1 cellular context compared by ENCODE assay signal in the genomic region with DNA sequence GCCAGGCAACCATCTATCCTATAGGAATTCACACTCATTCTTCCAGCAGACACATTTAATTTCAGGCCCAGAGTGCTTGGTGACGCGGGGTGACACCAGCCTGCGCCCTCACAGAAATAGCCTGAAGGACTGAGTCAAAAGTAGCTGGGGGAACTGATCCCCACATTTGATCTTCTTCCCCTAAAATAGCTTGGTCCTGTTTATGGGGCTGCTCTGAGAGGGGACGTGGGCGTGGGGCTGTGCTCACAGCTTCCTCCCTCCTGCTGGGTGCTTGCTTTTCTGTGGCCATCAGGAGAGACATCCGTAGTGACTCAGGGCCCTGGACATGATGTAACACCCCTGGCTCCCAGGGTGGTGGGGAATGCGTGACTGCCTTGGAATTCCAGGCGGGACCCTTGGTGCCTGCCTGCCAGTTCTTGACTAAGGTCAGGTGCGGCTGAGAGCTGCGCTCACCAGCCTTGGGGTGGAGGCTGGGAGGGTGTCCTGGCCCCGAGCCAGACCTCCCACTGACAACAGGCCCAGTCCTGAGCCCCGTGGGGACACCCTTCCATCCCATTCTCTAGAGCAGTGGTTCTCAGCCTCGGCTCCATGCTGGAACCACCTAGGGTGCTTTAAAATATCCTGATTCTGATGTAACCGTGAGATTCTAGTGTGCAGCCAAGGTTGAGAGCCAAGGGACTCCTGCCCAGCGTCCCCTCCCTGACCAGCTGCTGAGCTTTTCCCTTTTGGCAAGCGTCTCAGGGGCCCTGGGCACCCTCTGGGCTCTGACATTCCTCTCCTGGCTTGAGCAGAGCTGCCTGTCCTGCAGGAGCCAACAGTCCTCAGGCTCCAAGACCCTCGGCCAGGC.
TF ChIP-seq lines count a peak whose summit lies in the region.

No MANE protein-coding gene starts in this region.

TF ChIP-seq in HEK293, 187 proteins besides CTCF, POLR2A, EP300 and RAD21 (continued from another document):
- TF ChIP-seq, protein P1, sequence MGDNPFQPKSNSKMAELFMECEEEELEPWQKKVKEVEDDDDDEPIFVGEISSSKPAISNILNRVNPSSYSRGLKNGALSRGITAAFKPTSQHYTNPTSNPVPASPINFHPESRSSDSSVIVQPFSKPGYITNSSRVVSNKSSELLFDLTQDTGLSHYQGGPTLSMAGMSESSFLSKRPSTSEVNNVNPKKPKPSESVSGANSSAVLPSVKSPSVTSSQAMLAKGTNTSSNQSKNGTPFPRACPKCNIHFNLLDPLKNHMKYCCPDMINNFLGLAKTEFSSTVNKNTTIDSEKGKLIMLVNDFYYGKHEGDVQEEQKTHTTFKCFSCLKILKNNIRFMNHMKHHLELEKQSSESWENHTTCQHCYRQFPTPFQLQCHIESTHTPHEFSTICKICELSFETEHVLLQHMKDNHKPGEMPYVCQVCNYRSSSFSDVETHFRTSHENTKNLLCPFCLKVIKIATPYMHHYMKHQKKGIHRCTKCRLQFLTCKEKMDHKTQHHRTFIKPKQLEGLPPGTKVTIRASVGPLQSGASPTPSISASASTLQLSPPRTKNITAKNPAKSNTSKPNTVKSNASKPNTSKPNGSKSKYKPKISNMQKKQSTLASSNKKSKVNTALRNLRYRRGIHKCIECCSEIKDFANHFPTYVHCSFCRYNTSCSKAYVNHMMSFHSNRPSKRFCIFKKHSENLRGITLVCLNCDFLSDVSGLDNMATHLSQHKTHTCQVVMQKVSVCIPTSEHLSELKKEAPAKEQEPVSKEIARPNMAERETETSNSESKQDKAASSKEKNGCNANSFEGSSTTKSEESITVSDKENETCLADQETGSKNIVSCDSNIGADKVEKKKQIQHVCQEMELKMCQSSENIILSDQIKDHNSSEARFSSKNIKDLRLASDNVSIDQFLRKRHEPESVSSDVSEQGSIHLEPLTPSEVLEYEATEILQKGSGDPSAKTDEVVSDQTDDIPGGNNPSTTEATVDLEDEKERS (tag by site-specific recombination; IDR thresholded peaks at IDR 0.05) = peak; percentile 91
- TF ChIP-seq KLF8 (tag by site-specific recombination; IDR thresholded peaks at IDR 0.05) (peak; percentile 89), ZSCAN23 (tag by site-specific recombination; IDR thresholded peaks at IDR 0.05) (peak; percentile 93), PRDM1 (tag by site-specific recombination; IDR thresholded peaks at IDR 0.05) (peak; percentile 31; the same call in 1 of the 2 replicates), ZBTB20 (tag by site-specific recombination; IDR thresholded peaks at IDR 0.05) (0 out of 2 replicates have a peak, but pooled peaks have one; percentile 23), ZNF311 (tag by site-specific recombination; IDR thresholded peaks at IDR 0.05; ENCODE audit: borderline replicate concordance) (no peak), ZNF792 (tag by site-specific recombination; IDR thresholded peaks at IDR 0.05) (peak; percentile 48; the same call in 1 of the 2 replicates), ZNF843 (tag by site-specific recombination; IDR thresholded peaks at IDR 0.05) (peak; percentile 84), GLIS2 (tag by site-specific recombination; IDR thresholded peaks at IDR 0.05) (peak; percentile 100), ZNF530 (tag by site-specific recombination; IDR thresholded peaks at IDR 0.05; ENCODE audit: low read depth) (no peak), ZNF366 (tag by site-specific recombination; conservative IDR thresholded peaks at IDR 0.05) (peak; percentile 95), ZNF335 (tag by site-specific recombination; conservative IDR thresholded peaks at IDR 0.05) (peak; percentile 98), OSR2 (tag by site-specific recombination; IDR thresholded peaks at IDR 0.05) (peak; percentile 45; the same call in 1 of the 2 replicates), WT1 (tag by site-specific recombination; IDR thresholded peaks at IDR 0.05) (peak; percentile 73), ZEB2 (tag by site-specific recombination; IDR thresholded peaks at IDR 0.05) (peak; percentile 99)
- TF ChIP-seq, protein P2, sequence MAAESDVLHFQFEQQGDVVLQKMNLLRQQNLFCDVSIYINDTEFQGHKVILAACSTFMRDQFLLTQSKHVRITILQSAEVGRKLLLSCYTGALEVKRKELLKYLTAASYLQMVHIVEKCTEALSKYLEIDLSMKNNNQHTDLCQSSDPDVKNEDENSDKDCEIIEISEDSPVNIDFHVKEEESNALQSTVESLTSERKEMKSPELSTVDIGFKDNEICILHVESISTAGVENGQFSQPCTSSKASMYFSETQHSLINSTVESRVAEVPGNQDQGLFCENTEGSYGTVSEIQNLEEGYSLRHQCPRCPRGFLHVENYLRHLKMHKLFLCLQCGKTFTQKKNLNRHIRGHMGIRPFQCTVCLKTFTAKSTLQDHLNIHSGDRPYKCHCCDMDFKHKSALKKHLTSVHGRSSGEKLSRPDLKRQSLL (tag by site-specific recombination; IDR thresholded peaks at IDR 0.05) = peak; percentile 74
- TF ChIP-seq, protein P3, sequence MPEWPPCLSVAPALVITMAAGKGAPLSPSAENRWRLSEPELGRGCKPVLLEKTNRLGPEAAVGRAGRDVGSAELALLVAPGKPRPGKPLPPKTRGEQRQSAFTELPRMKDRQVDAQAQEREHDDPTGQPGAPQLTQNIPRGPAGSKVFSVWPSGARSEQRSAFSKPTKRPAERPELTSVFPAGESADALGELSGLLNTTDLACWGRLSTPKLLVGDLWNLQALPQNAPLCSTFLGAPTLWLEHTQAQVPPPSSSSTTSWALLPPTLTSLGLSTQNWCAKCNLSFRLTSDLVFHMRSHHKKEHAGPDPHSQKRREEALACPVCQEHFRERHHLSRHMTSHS (tag by site-specific recombination; IDR thresholded peaks at IDR 0.05) = 0 out of 2 replicates have a peak, but pooled peaks have one; percentile 16
- TF ChIP-seq, protein P4, sequence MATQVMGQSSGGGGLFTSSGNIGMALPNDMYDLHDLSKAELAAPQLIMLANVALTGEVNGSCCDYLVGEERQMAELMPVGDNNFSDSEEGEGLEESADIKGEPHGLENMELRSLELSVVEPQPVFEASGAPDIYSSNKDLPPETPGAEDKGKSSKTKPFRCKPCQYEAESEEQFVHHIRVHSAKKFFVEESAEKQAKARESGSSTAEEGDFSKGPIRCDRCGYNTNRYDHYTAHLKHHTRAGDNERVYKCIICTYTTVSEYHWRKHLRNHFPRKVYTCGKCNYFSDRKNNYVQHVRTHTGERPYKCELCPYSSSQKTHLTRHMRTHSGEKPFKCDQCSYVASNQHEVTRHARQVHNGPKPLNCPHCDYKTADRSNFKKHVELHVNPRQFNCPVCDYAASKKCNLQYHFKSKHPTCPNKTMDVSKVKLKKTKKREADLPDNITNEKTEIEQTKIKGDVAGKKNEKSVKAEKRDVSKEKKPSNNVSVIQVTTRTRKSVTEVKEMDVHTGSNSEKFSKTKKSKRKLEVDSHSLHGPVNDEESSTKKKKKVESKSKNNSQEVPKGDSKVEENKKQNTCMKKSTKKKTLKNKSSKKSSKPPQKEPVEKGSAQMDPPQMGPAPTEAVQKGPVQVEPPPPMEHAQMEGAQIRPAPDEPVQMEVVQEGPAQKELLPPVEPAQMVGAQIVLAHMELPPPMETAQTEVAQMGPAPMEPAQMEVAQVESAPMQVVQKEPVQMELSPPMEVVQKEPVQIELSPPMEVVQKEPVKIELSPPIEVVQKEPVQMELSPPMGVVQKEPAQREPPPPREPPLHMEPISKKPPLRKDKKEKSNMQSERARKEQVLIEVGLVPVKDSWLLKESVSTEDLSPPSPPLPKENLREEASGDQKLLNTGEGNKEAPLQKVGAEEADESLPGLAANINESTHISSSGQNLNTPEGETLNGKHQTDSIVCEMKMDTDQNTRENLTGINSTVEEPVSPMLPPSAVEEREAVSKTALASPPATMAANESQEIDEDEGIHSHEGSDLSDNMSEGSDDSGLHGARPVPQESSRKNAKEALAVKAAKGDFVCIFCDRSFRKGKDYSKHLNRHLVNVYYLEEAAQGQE (tag by site-specific recombination; IDR thresholded peaks at IDR 0.05) = no peak
- TF ChIP-seq, protein P5, sequence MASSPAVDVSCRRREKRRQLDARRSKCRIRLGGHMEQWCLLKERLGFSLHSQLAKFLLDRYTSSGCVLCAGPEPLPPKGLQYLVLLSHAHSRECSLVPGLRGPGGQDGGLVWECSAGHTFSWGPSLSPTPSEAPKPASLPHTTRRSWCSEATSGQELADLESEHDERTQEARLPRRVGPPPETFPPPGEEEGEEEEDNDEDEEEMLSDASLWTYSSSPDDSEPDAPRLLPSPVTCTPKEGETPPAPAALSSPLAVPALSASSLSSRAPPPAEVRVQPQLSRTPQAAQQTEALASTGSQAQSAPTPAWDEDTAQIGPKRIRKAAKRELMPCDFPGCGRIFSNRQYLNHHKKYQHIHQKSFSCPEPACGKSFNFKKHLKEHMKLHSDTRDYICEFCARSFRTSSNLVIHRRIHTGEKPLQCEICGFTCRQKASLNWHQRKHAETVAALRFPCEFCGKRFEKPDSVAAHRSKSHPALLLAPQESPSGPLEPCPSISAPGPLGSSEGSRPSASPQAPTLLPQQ (tag by site-specific recombination; IDR thresholded peaks at IDR 0.05) = peak; percentile 91
- TF ChIP-seq, protein P6, sequence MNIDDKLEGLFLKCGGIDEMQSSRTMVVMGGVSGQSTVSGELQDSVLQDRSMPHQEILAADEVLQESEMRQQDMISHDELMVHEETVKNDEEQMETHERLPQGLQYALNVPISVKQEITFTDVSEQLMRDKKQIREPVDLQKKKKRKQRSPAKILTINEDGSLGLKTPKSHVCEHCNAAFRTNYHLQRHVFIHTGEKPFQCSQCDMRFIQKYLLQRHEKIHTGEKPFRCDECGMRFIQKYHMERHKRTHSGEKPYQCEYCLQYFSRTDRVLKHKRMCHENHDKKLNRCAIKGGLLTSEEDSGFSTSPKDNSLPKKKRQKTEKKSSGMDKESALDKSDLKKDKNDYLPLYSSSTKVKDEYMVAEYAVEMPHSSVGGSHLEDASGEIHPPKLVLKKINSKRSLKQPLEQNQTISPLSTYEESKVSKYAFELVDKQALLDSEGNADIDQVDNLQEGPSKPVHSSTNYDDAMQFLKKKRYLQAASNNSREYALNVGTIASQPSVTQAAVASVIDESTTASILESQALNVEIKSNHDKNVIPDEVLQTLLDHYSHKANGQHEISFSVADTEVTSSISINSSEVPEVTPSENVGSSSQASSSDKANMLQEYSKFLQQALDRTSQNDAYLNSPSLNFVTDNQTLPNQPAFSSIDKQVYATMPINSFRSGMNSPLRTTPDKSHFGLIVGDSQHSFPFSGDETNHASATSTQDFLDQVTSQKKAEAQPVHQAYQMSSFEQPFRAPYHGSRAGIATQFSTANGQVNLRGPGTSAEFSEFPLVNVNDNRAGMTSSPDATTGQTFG (tag by site-specific recombination; IDR thresholded peaks at IDR 0.05; ENCODE audit: borderline replicate concordance) = no peak
- TF ChIP-seq, protein P7, sequence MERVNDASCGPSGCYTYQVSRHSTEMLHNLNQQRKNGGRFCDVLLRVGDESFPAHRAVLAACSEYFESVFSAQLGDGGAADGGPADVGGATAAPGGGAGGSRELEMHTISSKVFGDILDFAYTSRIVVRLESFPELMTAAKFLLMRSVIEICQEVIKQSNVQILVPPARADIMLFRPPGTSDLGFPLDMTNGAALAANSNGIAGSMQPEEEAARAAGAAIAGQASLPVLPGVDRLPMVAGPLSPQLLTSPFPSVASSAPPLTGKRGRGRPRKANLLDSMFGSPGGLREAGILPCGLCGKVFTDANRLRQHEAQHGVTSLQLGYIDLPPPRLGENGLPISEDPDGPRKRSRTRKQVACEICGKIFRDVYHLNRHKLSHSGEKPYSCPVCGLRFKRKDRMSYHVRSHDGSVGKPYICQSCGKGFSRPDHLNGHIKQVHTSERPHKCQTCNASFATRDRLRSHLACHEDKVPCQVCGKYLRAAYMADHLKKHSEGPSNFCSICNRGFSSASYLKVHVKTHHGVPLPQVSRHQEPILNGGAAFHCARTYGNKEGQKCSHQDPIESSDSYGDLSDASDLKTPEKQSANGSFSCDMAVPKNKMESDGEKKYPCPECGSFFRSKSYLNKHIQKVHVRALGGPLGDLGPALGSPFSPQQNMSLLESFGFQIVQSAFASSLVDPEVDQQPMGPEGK (tag by site-specific recombination; IDR thresholded peaks at IDR 0.05) = peak; percentile 97
- TF ChIP-seq, protein P8, sequence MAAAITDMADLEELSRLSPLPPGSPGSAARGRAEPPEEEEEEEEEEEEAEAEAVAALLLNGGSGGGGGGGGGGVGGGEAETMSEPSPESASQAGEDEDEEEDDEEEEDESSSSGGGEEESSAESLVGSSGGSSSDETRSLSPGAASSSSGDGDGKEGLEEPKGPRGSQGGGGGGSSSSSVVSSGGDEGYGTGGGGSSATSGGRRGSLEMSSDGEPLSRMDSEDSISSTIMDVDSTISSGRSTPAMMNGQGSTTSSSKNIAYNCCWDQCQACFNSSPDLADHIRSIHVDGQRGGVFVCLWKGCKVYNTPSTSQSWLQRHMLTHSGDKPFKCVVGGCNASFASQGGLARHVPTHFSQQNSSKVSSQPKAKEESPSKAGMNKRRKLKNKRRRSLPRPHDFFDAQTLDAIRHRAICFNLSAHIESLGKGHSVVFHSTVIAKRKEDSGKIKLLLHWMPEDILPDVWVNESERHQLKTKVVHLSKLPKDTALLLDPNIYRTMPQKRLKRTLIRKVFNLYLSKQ (tag by site-specific recombination; IDR thresholded peaks at IDR 0.05; ENCODE audit: borderline replicate concordance) = no peak
TF ChIP-seq in HEK293: peak in this region for 77.
